Comparison of ENCODE assay signal across 24 cellular contexts in the genomic region with DNA sequence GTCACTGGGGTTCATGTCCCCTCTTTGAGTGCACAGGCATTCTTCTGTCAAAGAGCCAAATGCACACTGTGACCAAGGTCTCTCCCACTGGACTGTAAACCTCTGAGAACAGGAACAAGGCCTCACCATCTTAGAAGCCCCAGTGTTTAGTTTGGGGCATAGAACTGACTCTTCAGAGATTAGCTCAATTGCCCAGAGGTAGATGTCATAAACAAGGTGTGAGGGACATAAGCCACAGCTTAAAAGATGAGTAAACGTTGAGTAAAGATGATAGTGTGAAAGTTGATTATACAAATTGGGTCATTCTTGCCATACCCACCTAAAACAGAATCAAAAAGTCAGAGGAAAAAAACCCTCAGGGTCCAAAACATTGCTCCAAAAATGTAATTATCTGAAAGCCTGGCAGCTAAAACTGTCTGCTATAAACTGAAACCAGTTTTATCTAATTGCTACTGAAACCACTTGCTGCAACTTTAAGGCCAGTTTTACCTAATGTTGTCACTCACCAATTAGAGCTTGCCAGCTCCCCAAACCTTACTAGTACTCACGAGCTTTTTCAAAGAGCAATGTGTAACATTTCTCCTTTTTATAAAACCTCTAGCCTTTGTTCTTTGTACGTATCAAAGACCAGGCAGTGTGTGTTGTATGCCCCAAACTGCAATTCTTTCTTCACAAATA.
DNase-seq lines count a peak whose midpoint lies in the region; ATAC-seq and TF ChIP-seq lines count a peak whose summit lies in the region.
"Had no signal": no experiment of that assay in that cellular context is flagged by ENCODE, and none has a peak within 500 bp of the region (broad histone marks: within the 10 kb centered on the region; RNA-seq: fewer than 3 reads in every experiment).

No MANE protein-coding gene starts in this region.

- H3K36me3 ChIP-seq in PC-9 (ENCODE audit: low read depth) (no peaks in the 10 kb centered on the region), uterus (no peaks in the 10 kb centered on the region)
- H3K36me3 ChIP-seq: BE2C had no signal

- no peaks in the 10 kb centered on the region for H3K27me3 Mint-ChIP-seq in activated T-cell treated with anti-CD3 and anti-CD28 coated beads, Interleukin-2, amount 50 U/mL, for 4 hours (ENCODE audit: low read depth)
- H3K27me3 Mint-ChIP-seq: T-cell had no signal

- H2AFZ ChIP-seq in PC-9, result 0 out of 2 replicates have a peak overlapping the region, but pooled peaks have one; percentile 14

- CTCF ChIA-PET in PC-9 (lab: Charles Lee), result no interaction called here

- H3K9me3 ChIP-seq in PC-9 (ENCODE audit: insufficient read depth, low read depth), result no peaks in the 10 kb centered on the region
- no peaks in the 10 kb centered on the region for H3K9me3 ChIP-seq in uterus
- H3K9me3 ChIP-seq: A549, BE2C, SK-N-SH had no signal

- H3K27ac ChIP-seq in PC-9, result no peak overlapping the region
- no peak overlapping the region for H3K27ac ChIP-seq in uterus
- H3K27ac ChIP-seq: A549, RWPE1 had no signal

- no TSS peak for BruUV-seq in PC-9 (replicated peaks; lab: Mats Ljungman, UMichigan)

- H3K4me1 ChIP-seq in PC-9 (replicated peaks; ENCODE audit: insufficient read depth) (no peaks in the 10 kb centered on the region), uterus (no peaks in the 10 kb centered on the region)
- H3K4me1 ChIP-seq: A549, BE2C had no signal

- POLR2A ChIA-PET in PC-9 (lab: Charles Lee; ENCODE audit: unreplicated experiment), result interaction anchor here (0.5 kb wide), 1 partner anchor 20 kb away, joined by 3 read pairs; no protein-coding TSS in a partner anchor

- H3K27me3 ChIP-seq in PC-9 (ENCODE audit: insufficient read depth, low read depth) (no peaks in the 10 kb centered on the region), uterus (no peaks in the 10 kb centered on the region)
- H3K27me3 ChIP-seq: BE2C had no signal

- no peaks in the 10 kb centered on the region for H3K79me2 ChIP-seq in PC-9 (ENCODE audit: low read depth)

- ATAC-seq in activated T-cell treated with anti-CD3 and anti-CD28 coated beads, Interleukin-2, amount 50 U/mL, for 4 hours, result peak; percentile 40 to 59
- peak; percentile 59 for ATAC-seq in GM21390 (IDR thresholded peaks at IDR 0.05; ENCODE audit: unreplicated experiment)
- ATAC-seq: A549, HCT116, T-cell had no signal

- no peaks in the 10 kb centered on the region for H3K4me1 Mint-ChIP-seq in activated T-cell treated with anti-CD3 and anti-CD28 coated beads, Interleukin-2, amount 50 U/mL, for 4 hours (ENCODE audit: low read depth)

- H3K9me2 ChIP-seq in PC-9 (ENCODE audit: insufficient read depth), result no peaks in the 10 kb centered on the region
- H3K9me2 ChIP-seq: SK-N-SH had no signal

- H4K20me1 ChIP-seq in PC-9 (ENCODE audit: insufficient read depth), result no peaks in the 10 kb centered on the region

- intact Hi-C loops in PC-9 (cut with micrococcal nuclease; ENCODE audit: unreplicated experiment), result no loop called here
- intact Hi-C loops in uterus (cut with DNase I; ENCODE audit: low total_unique reads), result no loop called here

- no peaks in the 10 kb centered on the region for H3F3A ChIP-seq in PC-9 (ENCODE audit: insufficient read depth, low read depth)

- TF ChIP-seq POLR2A in uterus (IDR thresholded peaks at IDR 0.05), result no peak

- H3K9me3 Mint-ChIP-seq in activated T-cell treated with anti-CD3 and anti-CD28 coated beads, Interleukin-2, amount 50 U/mL, for 4 hours, result no peaks in the 10 kb centered on the region
- H3K9me3 Mint-ChIP-seq: T-cell had no signal

- no peak overlapping the region for H3K4me3 Mint-ChIP-seq in activated T-cell treated with anti-CD3 and anti-CD28 coated beads, Interleukin-2, amount 50 U/mL, for 4 hours
- H3K4me3 Mint-ChIP-seq: T-cell had no signal

- DNase-seq in activated T-cell treated with anti-CD3 and anti-CD28 coated beads, Interleukin-2, amount 50 U/mL, for 4 hours, result no peak
- no peak for DNase-seq in activated T-cell treated with anti-CD3 and anti-CD28 coated beads for 4 hours
- no peak for DNase-seq in PC-9
- no peak for DNase-seq in uterus
- DNase-seq in NCI-H2081 treated with DMSO at 0.1 percent for 48 hours (lab: John Stamatoyannopoulos, UW), result no peak
- no peak for DNase-seq in SHP77 (lab: John Stamatoyannopoulos, UW)
- DNase-seq: BE2C, DMS53, GDM1, KG1, MV-4-11, NCI-H1105 treated with DMSO at 0.1 percent for 48 hours, NCI-H1694, NCI-H2081, NCI-H2171 treated with DMSO at 0.1 percent for 48 hours, NCI-H524 treated with DMSO at 0.1 percent for 48 hours, NCI-H82, SIG-M5, SK-N-SH, T-cell had no signal

- H3K4me2 ChIP-seq in PC-9, result no peak overlapping the region
- H3K4me2 ChIP-seq: A549, SK-N-SH had no signal

- no peak overlapping the region for H3K4me3 ChIP-seq in PC-9
- no peak overlapping the region for H3K4me3 ChIP-seq in uterus
- H3K4me3 ChIP-seq: A549 had no signal

- no peak for TF ChIP-seq CTCF in PC-9 (conservative IDR thresholded peaks at IDR 0.05)
- no peak for TF ChIP-seq CTCF in uterus (IDR thresholded peaks at IDR 0.05)

- no peaks in the 10 kb centered on the region for H3K36me3 Mint-ChIP-seq in activated T-cell treated with anti-CD3 and anti-CD28 coated beads, Interleukin-2, amount 50 U/mL, for 4 hours (ENCODE audit: insufficient read depth)
- H3K36me3 Mint-ChIP-seq: T-cell had no signal
